In genomic region chr6:1424306-1424927, GRCh38 we compare ENCODE assay signal across 8 cellular contexts. TPM values are rescaled to one million over a fixed set of nuclear protein-coding genes. Genes with fewer than 3 reads are reported as not detected.
DNase-seq lines count a peak whose midpoint lies in the region; TF ChIP-seq lines count a peak whose summit lies in the region.

No MANE protein-coding gene starts in this region.

- H3K9ac ChIP-seq in parathyroid adenoma, result no peak overlapping the region

- no peaks in the 10 kb centered on the region for H3K79me2 ChIP-seq in parathyroid adenoma

- 24 to 29% methylated on average over 16 of the region's 16 CpGs for WGBS in lower leg skin, 2 donors

- peaks cover 4% of the 10 kb centered on the region for H3K27me3 ChIP-seq in parathyroid adenoma (ENCODE audit: control insufficient read depth, insufficient read depth, low read length)

- no peak for TF ChIP-seq POLR2A in lower leg skin (IDR thresholded peaks at IDR 0.05)

- no peak overlapping the region for H3K4me2 ChIP-seq in parathyroid adenoma (ENCODE audit: low read length)

- intact Hi-C loops in lower leg skin (cut with DNase I; ENCODE audit: low total_unique reads), result no loop called here

- H3K27ac ChIP-seq in parathyroid adenoma, result no peak overlapping the region

- DNase-seq in NCI-H2227 (lab: John Stamatoyannopoulos, UW; ENCODE audit: unreplicated experiment) (peak; percentile 5), NCI-H2227 treated with DMSO at 0.1 percent for 48 hours (lab: John Stamatoyannopoulos, UW) (no peak), HT1080 (ENCODE audit: low read depth) (peak; percentile 49), SW480 (ENCODE audit: low spot score) (peak; percentile 53), fibroblast of mammary gland (ENCODE audit: low read depth) (peak; percentile 70), activated gamma-delta T cell treated with Interleukin-2 at 50 U/mL for 16 hours (no peak), lower leg skin (ENCODE audit: low spot score in 2 of 2) (no peak)

- no peaks in the 10 kb centered on the region for H3K4me1 ChIP-seq in parathyroid adenoma

- no peaks in the 10 kb centered on the region for H3K9me3 ChIP-seq in parathyroid adenoma (ENCODE audit: control insufficient read depth, low read length)

- no peak overlapping the region for H2AFZ ChIP-seq in parathyroid adenoma

- H3K36me3 ChIP-seq in parathyroid adenoma (ENCODE audit: control insufficient read depth, insufficient read depth, low read length), result no peaks in the 10 kb centered on the region

- peak; percentile 73 for TF ChIP-seq CTCF in fibroblast of mammary gland (conservative IDR thresholded peaks at IDR 0.05; ENCODE audit: control insufficient read depth, insufficient read depth, low read depth, low read length)
- peak; percentile 31 for TF ChIP-seq CTCF in parathyroid adenoma (IDR thresholded peaks at IDR 0.05)
- TF ChIP-seq CTCF in lower leg skin (IDR thresholded peaks at IDR 0.05), result no peak

- no peak overlapping the region for H3K4me3 ChIP-seq in fibroblast of mammary gland (ENCODE audit: control insufficient read depth, low read depth, low read length)
- H3K4me3 ChIP-seq in parathyroid adenoma (ENCODE audit: low read depth, low read length), result no peak overlapping the region
- H3K4me3 ChIP-seq in lower leg skin (ENCODE audit: low read depth, poor library complexity, severe bottlenecking), result no peak overlapping the region

RNA-seq across cellular contexts. Expression of gene FOXF2, which starts 35.0 kb away (rescaled TPM):
- 6.8 and 10.0 TPM in 2 replicates for total RNA-seq in HT1080 (2014; rRNA removed; shearing (Covaris generic))
- polyA plus RNA-seq in HT1080 (2015; cell fraction: cytosol; rRNA removed), result 20.4 and 21.4 TPM in 2 replicates
- 10.2 and 10.6 TPM in 2 replicates for polyA plus RNA-seq in HT1080 (2015; cell fraction: nucleus; rRNA removed)
- total RNA-seq in lower leg skin, result 1 to 10 TPM in 1 of 4 donors, under 1 TPM in 3; 0.59 to 1.4 (median 0.77) TPM

Comparison
In these comparisons a context has a peak if more than half of its experiments do, and no peak if none do; other contexts are left out.
1. DNase-seq: peak in NCI-H2227 (single experiment), HT1080 (single experiment), SW480 (single experiment) and fibroblast of mammary gland (single experiment); none in NCI-H2227 treated with DMSO at 0.1 percent for 48 hours (single experiment), activated gamma-delta T cell treated with Interleukin-2 at 50 U/mL for 16 hours (single experiment) and lower leg skin (0 of 2).
2. CTCF ChIP-seq: peak in fibroblast of mammary gland (single experiment) and parathyroid adenoma (single experiment); none in lower leg skin (0 of 3).